Comparison of ENCODE assay signal across 8 cellular contexts in the genomic region with DNA sequence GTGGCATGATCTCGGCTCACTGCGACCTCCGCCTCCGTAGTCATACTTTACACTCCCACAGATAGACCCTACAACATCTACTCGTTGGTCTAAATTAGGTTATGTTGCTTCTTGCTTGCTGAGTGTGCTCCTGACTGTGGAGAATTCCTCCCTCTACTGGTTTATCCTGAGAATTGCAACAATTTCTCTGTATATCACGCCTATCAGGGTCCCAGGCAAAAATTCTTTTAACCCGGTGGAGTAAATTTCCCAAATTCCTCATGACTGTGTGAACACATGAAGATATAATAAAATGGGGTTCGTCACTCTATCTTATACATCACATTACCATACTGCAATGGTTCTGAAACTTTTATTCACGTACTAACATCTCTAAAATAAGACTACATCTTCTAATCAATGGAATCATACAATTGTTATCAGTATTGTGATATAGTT.
DNase-seq lines count a peak whose midpoint lies in the region; ATAC-seq and TF ChIP-seq lines count a peak whose summit lies in the region.

No MANE protein-coding gene starts in this region.

- TF ChIP-seq CTCF in GM10266 (IDR thresholded peaks at IDR 0.05; ENCODE audit: control insufficient read depth, insufficient read depth, low read depth, missing control alignments) = peak; percentile 77
- peak; percentile 86 for TF ChIP-seq CTCF in VCaP (conservative IDR thresholded peaks at IDR 0.05)

- DNase-seq in A172 (ENCODE audit: low spot score) = peak; percentile 53
- peak; percentile 22 for DNase-seq in GM10266 (ENCODE audit: extremely low spot score)
- DNase-seq in NCI-H146 treated with DMSO at 0.1 percent for 48 hours (lab: John Stamatoyannopoulos, UW; ENCODE audit: unreplicated experiment) = peak; percentile 67
- peak; percentile 56 for DNase-seq in glomerular visceral epithelial cell (ENCODE audit: extremely low spot score)
- DNase-seq in retina = peak; percentile 57
- DNase-seq in OCI-M2 (lab: John Stamatoyannopoulos, UW; ENCODE audit: unreplicated experiment) = no peak

- peak; percentile 89 for ATAC-seq in HG02678 (IDR thresholded peaks at IDR 0.05; ENCODE audit: unreplicated experiment)

- no peak overlapping the region for H3K27ac ChIP-seq in VCaP
